ENCODE assay signal across 8 cellular contexts in genomic region chr5:138449501-138450239, GRCh38. TPM values are rescaled to one million over a fixed set of nuclear protein-coding genes. Genes with fewer than 3 reads are reported as not detected.
DNase-seq lines count a peak whose midpoint lies in the region; ATAC-seq and TF ChIP-seq lines count a peak whose summit lies in the region.

No MANE protein-coding gene starts in this region.

- TF ChIP-seq CTCF in GM13977 (IDR thresholded peaks at IDR 0.05; ENCODE audit: extremely low read depth, insufficient read depth, missing control alignments) = peak; percentile 94

- peak; percentile 86 for DNase-seq in A172 (ENCODE audit: low spot score)
- peak; percentile 94 for DNase-seq in GM13977 (ENCODE audit: low spot score)
- DNase-seq in NCI-H82 (lab: John Stamatoyannopoulos, UW) = peak; percentile 90
- peak; percentile 42 to 62 for DNase-seq in activated CD8-positive, alpha-beta memory T cell treated with anti-CD3 and anti-CD28 coated beads for 1 hour (ENCODE audit: extremely low read depth in 1 of 2, low read depth in 1 of 2)
- DNase-seq in ecto neural progenitor cell (ENCODE audit: low spot score) = peak; percentile 93
- DNase-seq in medulla oblongata (ENCODE audit: extremely low spot score) = peak; percentile 87
- peak; percentile 58 for DNase-seq in stimulated activated CD8-positive, alpha-beta memory T cell treated with anti-CD3 and anti-CD28 coated beads, Interleukin-12 subunit alpha, Interleukin-12 subunit beta, amount 100 ng/mL, for 4 hours (ENCODE audit: low read depth)

- in situ Hi-C loops in GM13977 (cut with MboI; ENCODE audit: low pct_unique_long_range_greater_than_20kb, low sequenced_read_pairs, unreplicated experiment) = loop anchor here (10.0 kb wide), 1 partner anchor 55 kb away; no protein-coding TSS in a partner anchor

- ATAC-seq in HG03432 (IDR thresholded peaks at IDR 0.05; ENCODE audit: unreplicated experiment) = peak; percentile 75

RNA-seq across cellular contexts. Expression of gene REEP2, which starts 10.8 kb away (rescaled TPM):
- total RNA-seq in A172 (2014; rRNA removed; shearing (Covaris generic)) = 37.7 and 43.5 TPM in 2 replicates

RNA-seq across cellular contexts. Expression of gene EGR1, which starts 15.6 kb away (rescaled TPM):
- 2.6 and 4.3 TPM in 2 replicates for total RNA-seq in A172 (2014; rRNA removed; shearing (Covaris generic))

Comparison
In these comparisons a context has a peak if more than half of its experiments do, and no peak if none do; other contexts are left out.
1. Peak in every context shown above with its lines: DNase-seq and ATAC-seq.